Comparison of ENCODE assay signal across 31 cellular contexts in the genomic region with DNA sequence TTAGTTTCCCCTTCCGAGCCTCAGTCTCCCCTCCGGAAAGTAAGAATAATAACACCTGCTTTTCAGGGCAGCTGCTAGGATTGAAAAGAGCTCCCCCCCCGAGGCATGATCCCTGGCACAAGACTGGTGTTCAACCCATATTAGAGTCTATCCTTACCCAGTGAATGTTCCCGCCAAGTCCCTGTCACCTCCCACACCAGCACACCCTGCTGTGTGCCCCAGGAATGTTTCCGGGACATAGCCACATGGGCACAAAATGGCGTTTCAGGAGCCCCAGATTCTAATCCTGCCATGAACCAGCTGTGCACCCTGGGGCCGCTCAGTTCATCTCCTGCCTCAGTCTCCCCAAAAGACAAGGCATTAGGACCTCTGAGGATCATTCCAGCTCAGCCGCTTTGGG. TPM values are rescaled to one million over a fixed set of nuclear protein-coding genes. Genes with fewer than 3 reads are reported as not detected.
"Had no signal": no experiment of that assay in that cellular context is flagged by ENCODE, and none has a peak within 500 bp of the region (broad histone marks: within the 10 kb centered on the region; RNA-seq: fewer than 3 reads in every experiment).

No MANE protein-coding gene starts in this region.

- H3K9me3 Mint-ChIP-seq: immature natural killer cell; natural killer cell treated with Interleukin-12 subunit alpha and Interleukin-12 subunit beta and Interleukin-15 and Interleukin-18, amount 100 ng/mL, for 72 hours; neural crest cell; type B pancreatic cell had no signal

- H3K27ac Mint-ChIP-seq: type B pancreatic cell had no signal

- H3K27me3 ChIP-seq: foreskin keratinocyte, sigmoid colon, thyroid gland had no signal

- H3K9me3 ChIP-seq: esophagus muscularis mucosa, gastroesophageal sphincter, heart left ventricle, lower lobe of right lung, prostate gland, sigmoid colon, spleen, stomach, thyroid gland had no signal

- H3K36me3 Mint-ChIP-seq: immature natural killer cell; naive B cell; natural killer cell treated with Interleukin-12 subunit alpha and Interleukin-12 subunit beta and Interleukin-15 and Interleukin-18, amount 100 ng/mL, for 72 hours; type B pancreatic cell had no signal

- H3K4me3 Mint-ChIP-seq: immature natural killer cell; naive B cell; natural killer cell treated with Interleukin-12 subunit alpha and Interleukin-12 subunit beta and Interleukin-15 and Interleukin-18, amount 100 ng/mL, for 72 hours; type B pancreatic cell had no signal

- H3K4me1 ChIP-seq: prostate gland had no signal

- H3K27ac ChIP-seq: esophagus muscularis mucosa, foreskin keratinocyte, gastroesophageal sphincter, heart left ventricle, lower lobe of right lung, prostate gland, sigmoid colon, spleen, stomach, thyroid gland had no signal

- ATAC-seq: foreskin keratinocyte; gastroesophageal sphincter; heart left ventricle; left ventricle myocardium superior; lower lobe of right lung; natural killer cell treated with Interleukin-12 subunit alpha and Interleukin-12 subunit beta and Interleukin-15 and Interleukin-18, amount 100 ng/mL, for 72 hours; right cardiac atrium had no signal

- DNase-seq: caudate nucleus; cerebellar nuclear complex; effector memory CD4-positive, alpha-beta T cell; foreskin keratinocyte; hypothalamus; immature natural killer cell; left ventricle myocardium superior; naive B cell; right cardiac atrium; sigmoid colon; spleen; stimulated activated naive CD4-positive, alpha-beta T cell treated with Interleukin-2 at 50 U/mL for 16 hours; stomach; thyroid gland had no signal

- H3K36me3 ChIP-seq: esophagus muscularis mucosa, gastroesophageal sphincter, heart left ventricle, lower lobe of right lung, prostate gland, sigmoid colon, spleen, stomach, thyroid gland had no signal

- H3K4me3 ChIP-seq: esophagus muscularis mucosa, gastroesophageal sphincter, heart left ventricle, lower lobe of right lung, prostate gland, sigmoid colon, spleen, stomach, thyroid gland had no signal

- FAIRE-seq: endothelial cell of umbilical vein, keratinocyte had no signal

RNA-seq across cellular contexts. Expression of gene MUC17, which starts 0.6 kb away (rescaled TPM):
- total RNA-seq: endothelial cell of umbilical vein; epithelial cell of proximal tubule; fibroblast of lung; foreskin keratinocyte; heart left ventricle; left ventricle myocardium superior; lower lobe of right lung; natural killer cell treated with Interleukin-12 subunit alpha and Interleukin-12 subunit beta and Interleukin-15 and Interleukin-18, amount 100 ng/mL, for 72 hours; neural crest cell; osteocyte; renal cortical epithelial cell; right cardiac atrium; skeletal muscle tissue; spleen; temporal lobe; thyroid gland; urinary bladder had no signal
- polyA plus RNA-seq: endothelial cell of umbilical vein, fibroblast of lung, foreskin keratinocyte, heart left ventricle, immature natural killer cell, keratinocyte, right cardiac atrium, spleen, stomach, urinary bladder had no signal

RNA-seq across cellular contexts. Expression of gene MUC12, which starts 51.1 kb away (rescaled TPM):
- total RNA-seq: endothelial cell of umbilical vein; left ventricle myocardium superior; natural killer cell treated with Interleukin-12 subunit alpha and Interleukin-12 subunit beta and Interleukin-15 and Interleukin-18, amount 100 ng/mL, for 72 hours; osteocyte; renal cortical epithelial cell; right cardiac atrium; skeletal muscle tissue; temporal lobe; thyroid gland had no signal
- polyA plus RNA-seq: endothelial cell of umbilical vein had no signal
